14 cellular contexts compared by ENCODE assay signal in the genomic region with DNA sequence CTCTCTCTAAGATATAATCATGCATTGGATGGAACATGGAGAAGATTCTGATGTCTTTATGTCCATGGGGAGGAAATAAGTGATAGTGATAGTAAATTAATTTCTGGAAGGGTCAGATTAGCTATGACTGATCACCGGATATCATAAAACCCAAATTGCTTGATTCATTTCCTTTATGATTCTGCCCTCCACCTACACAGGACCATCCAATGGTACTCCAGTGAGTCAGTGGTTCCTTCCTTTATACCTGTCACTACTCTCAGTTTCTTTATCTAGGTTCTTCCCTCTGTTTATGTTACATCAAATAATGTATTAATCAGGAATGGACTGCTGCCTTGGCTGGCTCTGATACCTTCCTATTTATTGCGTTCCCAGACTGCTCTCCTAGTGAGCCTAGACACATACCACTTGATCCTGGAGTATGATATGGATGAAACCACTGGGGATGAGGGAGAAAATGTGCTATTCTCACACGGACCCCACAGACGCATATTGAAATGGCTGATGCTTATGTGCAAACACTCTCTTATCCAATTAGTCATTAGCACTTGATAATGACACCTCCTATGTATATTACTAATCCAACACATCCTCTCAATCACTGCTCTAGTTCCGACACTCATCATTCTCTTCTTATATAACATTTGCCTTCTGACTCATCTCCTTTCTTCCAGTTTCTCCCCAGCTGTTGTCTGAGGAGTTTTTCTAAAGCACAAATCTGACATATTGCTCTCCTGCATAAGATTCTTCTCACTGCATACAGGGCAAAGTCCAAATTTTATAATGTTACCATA.
"Had no signal": no experiment of that assay in that cellular context is flagged by ENCODE, and none has a peak within 500 bp of the region (broad histone marks: within the 10 kb centered on the region; RNA-seq: fewer than 3 reads in every experiment).

No MANE protein-coding gene starts in this region.

- DNase-seq: activated CD4-positive, alpha-beta T cell treated with anti-CD3 and anti-CD28 coated beads, Interleukin-2, amount 50 U/mL, for 1 hour; amygdala; endodermal cell; esophagus squamous epithelium; foreskin melanocyte; head of caudate nucleus; left cardiac atrium; natural killer cell; right cardiac atrium had no signal

- H3K4me3 ChIP-seq: breast epithelium, esophagus squamous epithelium, lung, smooth muscle cell, tibial nerve had no signal

- H3K4me1 ChIP-seq: breast epithelium, esophagus squamous epithelium, tibial nerve had no signal

- H3K27me3 ChIP-seq: breast epithelium, esophagus squamous epithelium, tibial nerve had no signal

- ATAC-seq: left cardiac atrium, natural killer cell, right cardiac atrium had no signal

- H3K9me3 ChIP-seq: esophagus squamous epithelium had no signal

- H3K36me3 ChIP-seq: breast epithelium, esophagus squamous epithelium, tibial nerve had no signal

- H3K27ac ChIP-seq: breast epithelium, esophagus squamous epithelium, tibial nerve, VCaP had no signal

- H3K4me2 ChIP-seq: smooth muscle cell had no signal
